16 cellular contexts compared by ENCODE assay signal in the genomic region with DNA sequence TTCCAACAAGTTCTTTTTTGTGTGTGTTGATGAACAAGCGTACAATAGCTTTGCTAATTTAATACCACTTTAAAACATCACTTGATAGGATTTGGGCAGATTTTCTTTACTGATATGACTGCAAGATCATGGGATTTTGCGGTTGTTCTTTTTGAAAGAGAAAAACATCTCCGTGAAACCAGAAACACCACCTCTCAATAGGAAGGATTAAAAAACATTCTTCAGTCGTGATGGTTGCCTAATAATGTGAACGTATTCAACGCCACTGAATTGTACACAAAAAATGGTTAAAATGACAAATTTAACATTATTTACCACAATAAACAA. TPM values are rescaled to one million over a fixed set of nuclear protein-coding genes. Genes with fewer than 3 reads are reported as not detected.
DNase-seq lines count a peak whose midpoint lies in the region; ATAC-seq, FAIRE-seq and TF ChIP-seq lines count a peak whose summit lies in the region.
"Had no signal": no experiment of that assay in that cellular context is flagged by ENCODE, and none has a peak within 500 bp of the region (broad histone marks: within the 10 kb centered on the region; RNA-seq: fewer than 3 reads in every experiment).

No MANE protein-coding gene starts in this region.

- no peak for FAIRE-seq in bronchial epithelial cell (lab: Jason Lieb, UNC)
- FAIRE-seq: GM12878, islet of Langerhans had no signal

- H3K4me1 Mint-ChIP-seq in CD4-positive, alpha-beta T cell (ENCODE audit: low read depth) = peaks cover 89% of the 10 kb centered on the region
- peaks cover 85% of the 10 kb centered on the region for H3K4me1 Mint-ChIP-seq in HFFc6 (ENCODE audit: low read depth)
- peaks cover 52% of the 10 kb centered on the region for H3K4me1 Mint-ChIP-seq in mesothelial cell of epicardium

- H3K27me3 Mint-ChIP-seq in CD4-positive, alpha-beta T cell = no peaks in the 10 kb centered on the region
- no peaks in the 10 kb centered on the region for H3K27me3 Mint-ChIP-seq in HFFc6 (ENCODE audit: insufficient read depth)
- no peaks in the 10 kb centered on the region for H3K27me3 Mint-ChIP-seq in mesothelial cell of epicardium (ENCODE audit: low read depth)
- H3K27me3 Mint-ChIP-seq: progenitor cell of endocrine pancreas had no signal

- H3K4me3 ChIP-seq in bronchial epithelial cell (ENCODE audit: low read depth, low read length) = no peak overlapping the region
- H3K4me3 ChIP-seq: GM12878 had no signal

- intact Hi-C loops in CD4-positive, alpha-beta T cell (cut with DNase I, micrococcal nuclease) = loop anchor here in 1 of 2 experiments (1.0 to 2.0 kb wide), 2 partner anchors 8 to 19 kb away; a partner anchor contains a TSS
- intact Hi-C loops in posterior cingulate gyrus (cut with DNase I) = no loop called here

- H3K4me3 Mint-ChIP-seq in CD4-positive, alpha-beta T cell = peak overlapping the region; percentile 86
- H3K4me3 Mint-ChIP-seq in HFFc6 (no peak overlapping the region), mesothelial cell of epicardium (no peak overlapping the region)

- peaks cover 9% of the 10 kb centered on the region for H3K36me3 Mint-ChIP-seq in CD4-positive, alpha-beta T cell (ENCODE audit: low read depth)
- H3K36me3 Mint-ChIP-seq in HFFc6 (ENCODE audit: low read depth) (peaks cover 8% of the 10 kb centered on the region; the same call in 1 of the 2 replicates), mesothelial cell of epicardium (peaks cover 4% of the 10 kb centered on the region)

- H3K9me3 ChIP-seq in CD4-positive, alpha-beta T cell (ENCODE audit: control insufficient read depth, low read length) = no peaks in the 10 kb centered on the region

- POLR2A ChIA-PET in CD4-positive, alpha-beta T cell (lab: Charles Lee) = interaction anchor here (0.8 to 1.8 kb wide), 8 partner anchors 8 to 63 kb away, joined by 3 to 9 read pairs (median 4); no protein-coding TSS in a partner anchor

- ATAC-seq in CD4-positive, alpha-beta T cell (ENCODE audit: poor library complexity) = peak; percentile 58
- ATAC-seq in GM18858 (IDR thresholded peaks at IDR 0.05; ENCODE audit: unreplicated experiment) (no peak), GM18868 (IDR thresholded peaks at IDR 0.05; ENCODE audit: unreplicated experiment) (no peak)
- ATAC-seq: GM12878 had no signal

- CTCF ChIA-PET in CD4-positive, alpha-beta T cell (lab: Charles Lee) = interaction anchor here (1.0 kb wide), 1 partner anchor 19 kb away, joined by 3 read pairs; no protein-coding TSS in a partner anchor

- DNase-seq in CD4-positive, alpha-beta T cell = no peak
- DNase-seq in HFFc6 (no peak), bronchial epithelial cell (ENCODE audit: low read depth) (peak; percentile 50), mesothelial cell of epicardium (ENCODE audit: low spot score in 2 of 2, unreplicated experiment in 2 of 2) (no peak), posterior cingulate gyrus (no peak), glomerular visceral epithelial cell (ENCODE audit: extremely low spot score) (no peak)
- DNase-seq: foreskin fibroblast; KG1; midbrain; NCI-H146; stimulated activated CD4-positive, alpha-beta T cell treated with anti-CD3 and anti-CD28 coated beads, Interleukin-2, amount 100 ng/mL, for 24 hours had no signal

- peak overlapping the region; percentile 40 for H3K27ac ChIP-seq in CD4-positive, alpha-beta T cell (ENCODE audit: low read depth, low read length)

- no peak for TF ChIP-seq CTCF in CD4-positive, alpha-beta T cell (IDR thresholded peaks at IDR 0.05)
- TF ChIP-seq CTCF in HFFc6 (IDR thresholded peaks at IDR 0.05) (no peak), bronchial epithelial cell (IDR thresholded peaks at IDR 0.05; ENCODE audit: insufficient read depth, low read length, severe bottlenecking) (no peak), mesothelial cell of epicardium (IDR thresholded peaks at IDR 0.05; ENCODE audit: unreplicated experiment) (no peak)

- H3K36me3 ChIP-seq in bronchial epithelial cell (ENCODE audit: control insufficient read depth, insufficient read depth, low read length) = no peaks in the 10 kb centered on the region

- H3K9me3 Mint-ChIP-seq in CD4-positive, alpha-beta T cell = no peaks in the 10 kb centered on the region
- H3K9me3 Mint-ChIP-seq in HFFc6 (no peaks in the 10 kb centered on the region), mesothelial cell of epicardium (no peaks in the 10 kb centered on the region)

- H3K27me3 ChIP-seq in CD4-positive, alpha-beta T cell (ENCODE audit: control insufficient read depth, insufficient read depth, low read length) = no peaks in the 10 kb centered on the region
- H3K27me3 ChIP-seq in bronchial epithelial cell (ENCODE audit: control insufficient read depth, insufficient read depth, low read length) = no peaks in the 10 kb centered on the region

- H3K27ac Mint-ChIP-seq in CD4-positive, alpha-beta T cell = peak overlapping the region; percentile 91
- H3K27ac Mint-ChIP-seq in HFFc6 = peak overlapping the region; percentile 79; the same call in 1 of the 2 replicates
- H3K27ac Mint-ChIP-seq in mesothelial cell of epicardium = peak overlapping the region; percentile 94
- H3K27ac Mint-ChIP-seq: progenitor cell of endocrine pancreas had no signal

RNA-seq across cellular contexts. Expression of a gene that starts 19.3 kb away (rescaled TPM):
- total RNA-seq in CD4-positive, alpha-beta T cell = 10 to 100 TPM; 88.6 to 90.3 TPM
- 100 to 1,000 TPM in 3 of 6 experiments, 10 to 100 TPM in 3; 88.7 to 111 (median 96.1) TPM for total RNA-seq in HFFc6 (2021; fragmentation: NEBNext Ultra II Directional; extraction: Animal tissue kit (Norgen Biotek cat#: 25700))
- total RNA-seq in bronchial epithelial cell (30.0 and 34.1 TPM in 2 replicates), mesothelial cell of epicardium (124 to 128 TPM (median 125 TPM) in 3 replicates)
